In the genomic region with DNA sequence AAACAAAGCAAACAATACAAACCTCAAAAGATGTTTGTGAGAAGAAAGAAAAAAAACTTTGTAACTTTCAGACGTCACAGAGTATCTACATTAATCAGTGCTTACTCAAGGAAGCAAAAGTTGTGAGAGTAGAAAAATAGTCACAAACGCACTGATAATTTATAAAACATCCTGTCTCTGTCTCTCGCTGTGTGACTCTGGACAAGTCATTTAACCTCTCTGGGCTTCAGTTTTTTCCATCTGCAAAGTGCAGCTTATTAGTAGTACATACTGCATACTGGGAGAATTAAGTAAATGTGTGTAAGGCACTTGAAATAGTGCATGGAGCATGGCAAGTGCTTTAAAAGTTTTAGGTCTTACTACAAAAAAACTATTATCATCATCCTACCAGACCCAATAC, we compare ENCODE assay signal across 18 cellular contexts. TPM values are rescaled to one million over a fixed set of nuclear protein-coding genes. Genes with fewer than 3 reads are reported as not detected.
A peak's percentile ranks its signal among the peaks of the same experiment; 100 is the strongest.
DNase-seq lines count a peak whose midpoint lies in the region; ATAC-seq and TF ChIP-seq lines count a peak whose summit lies in the region.
"Had no signal": no experiment of that assay in that cellular context is flagged by ENCODE, and none has a peak within 500 bp of the region (broad histone marks: within the 10 kb centered on the region; RNA-seq: fewer than 3 reads in every experiment).

No MANE protein-coding gene starts in this region.

- H3K36me3 ChIP-seq in DOHH2 (ENCODE audit: control insufficient read depth, low read length), result no peaks in the 10 kb centered on the region
- H3K36me3 ChIP-seq: BE2C had no signal

- H3K9me3 Mint-ChIP-seq in activated naive CD4-positive, alpha-beta T cell treated with anti-CD3 and anti-CD28 coated beads, Interleukin-2, amount 50 U/mL, for 24 hours, result no peaks in the 10 kb centered on the region
- no peaks in the 10 kb centered on the region for H3K9me3 Mint-ChIP-seq in activated naive CD8-positive, alpha-beta T cell treated with anti-CD3 and anti-CD28 coated beads, Interleukin-2, amount 10 ng/mL, durations not matched to agents 7 days and 5 days
- no peaks in the 10 kb centered on the region for H3K9me3 Mint-ChIP-seq in natural killer cell treated with Interleukin-12 subunit alpha and Interleukin-12 subunit beta and Interleukin-15 and Interleukin-18, amount 100 ng/mL, for 72 hours
- H3K9me3 Mint-ChIP-seq: IgD-negative memory B cell had no signal

- H3K27me3 Mint-ChIP-seq in activated naive CD4-positive, alpha-beta T cell treated with anti-CD3 and anti-CD28 coated beads, Interleukin-2, amount 50 U/mL, for 24 hours, result no peaks in the 10 kb centered on the region
- H3K27me3 Mint-ChIP-seq in activated naive CD8-positive, alpha-beta T cell treated with anti-CD3 and anti-CD28 coated beads, Interleukin-2, amount 10 ng/mL, durations not matched to agents 7 days and 5 days, result no peaks in the 10 kb centered on the region
- no peaks in the 10 kb centered on the region for H3K27me3 Mint-ChIP-seq in natural killer cell treated with Interleukin-12 subunit alpha and Interleukin-12 subunit beta and Interleukin-15 and Interleukin-18, amount 100 ng/mL, for 72 hours

- H3K9me3 ChIP-seq in DOHH2 (ENCODE audit: control insufficient read depth, insufficient read depth, low read length), result no peaks in the 10 kb centered on the region
- H3K9me3 ChIP-seq: BE2C had no signal

- POLR2A ChIA-PET in activated naive CD8-positive, alpha-beta T cell treated with anti-CD3 and anti-CD28 coated beads, Interleukin-2, amount 10 ng/mL, durations not matched to agents 7 days and 5 days (lab: Charles Lee), result no interaction called here

- peaks cover 1% of the 10 kb centered on the region for H3K36me3 Mint-ChIP-seq in activated naive CD4-positive, alpha-beta T cell treated with anti-CD3 and anti-CD28 coated beads, Interleukin-2, amount 50 U/mL, for 24 hours
- peaks cover 4% of the 10 kb centered on the region for H3K36me3 Mint-ChIP-seq in activated naive CD8-positive, alpha-beta T cell treated with anti-CD3 and anti-CD28 coated beads, Interleukin-2, amount 10 ng/mL, durations not matched to agents 7 days and 5 days
- no peaks in the 10 kb centered on the region for H3K36me3 Mint-ChIP-seq in natural killer cell treated with Interleukin-12 subunit alpha and Interleukin-12 subunit beta and Interleukin-15 and Interleukin-18, amount 100 ng/mL, for 72 hours

- ATAC-seq in activated naive CD8-positive, alpha-beta T cell treated with anti-CD3 and anti-CD28 coated beads, Interleukin-2, amount 10 ng/mL, durations not matched to agents 7 days and 5 days (ENCODE audit: low read depth), result no peak
- no peak for ATAC-seq in natural killer cell treated with Interleukin-12 subunit alpha and Interleukin-12 subunit beta and Interleukin-15 and Interleukin-18, amount 100 ng/mL, for 72 hours
- ATAC-seq: HCT116 had no signal

- TF ChIP-seq CTCF in DOHH2 (IDR thresholded peaks at IDR 0.05; ENCODE audit: low read depth, low read length, poor library complexity, severe bottlenecking), result no peak

- peak overlapping the region; percentile 51 for H3K4me3 Mint-ChIP-seq in activated naive CD4-positive, alpha-beta T cell treated with anti-CD3 and anti-CD28 coated beads, Interleukin-2, amount 50 U/mL, for 24 hours
- peak overlapping the region; percentile 37 for H3K4me3 Mint-ChIP-seq in activated naive CD8-positive, alpha-beta T cell treated with anti-CD3 and anti-CD28 coated beads, Interleukin-2, amount 10 ng/mL, durations not matched to agents 7 days and 5 days
- peak overlapping the region; percentile 16 for H3K4me3 Mint-ChIP-seq in natural killer cell treated with Interleukin-12 subunit alpha and Interleukin-12 subunit beta and Interleukin-15 and Interleukin-18, amount 100 ng/mL, for 72 hours

- peaks cover 36% of the 10 kb centered on the region for H3K4me1 ChIP-seq in DOHH2 (ENCODE audit: control insufficient read depth, low read length)
- H3K4me1 ChIP-seq: BE2C had no signal

- H3F3A ChIP-seq in DOHH2 (ENCODE audit: control insufficient read depth, insufficient read depth), result no peaks in the 10 kb centered on the region

- peaks cover 80% of the 10 kb centered on the region for H3K79me2 ChIP-seq in DOHH2 (ENCODE audit: control insufficient read depth, low read length)

- 0 out of 2 replicates have a peak overlapping the region, but pooled peaks have one; percentile 16 for H3K4me2 ChIP-seq in DOHH2 (ENCODE audit: low read length)

- no peaks in the 10 kb centered on the region for H3K27me3 ChIP-seq in DOHH2 (ENCODE audit: control insufficient read depth, low read length)
- H3K27me3 ChIP-seq: BE2C, SJCRH30 had no signal

- peak overlapping the region; percentile 76 for H3K27ac Mint-ChIP-seq in activated naive CD4-positive, alpha-beta T cell treated with anti-CD3 and anti-CD28 coated beads, Interleukin-2, amount 50 U/mL, for 24 hours
- H3K27ac Mint-ChIP-seq in activated naive CD8-positive, alpha-beta T cell treated with anti-CD3 and anti-CD28 coated beads, Interleukin-2, amount 10 ng/mL, durations not matched to agents 7 days and 5 days, result no peak overlapping the region
- peak overlapping the region; percentile 27 to 34 for H3K27ac Mint-ChIP-seq in natural killer cell treated with Interleukin-12 subunit alpha and Interleukin-12 subunit beta and Interleukin-15 and Interleukin-18, amount 100 ng/mL, for 72 hours

- peaks cover 66% of the 10 kb centered on the region for H3K4me1 Mint-ChIP-seq in activated naive CD4-positive, alpha-beta T cell treated with anti-CD3 and anti-CD28 coated beads, Interleukin-2, amount 50 U/mL, for 24 hours
- peaks cover 54% of the 10 kb centered on the region for H3K4me1 Mint-ChIP-seq in activated naive CD8-positive, alpha-beta T cell treated with anti-CD3 and anti-CD28 coated beads, Interleukin-2, amount 10 ng/mL, durations not matched to agents 7 days and 5 days
- H3K4me1 Mint-ChIP-seq in natural killer cell treated with Interleukin-12 subunit alpha and Interleukin-12 subunit beta and Interleukin-15 and Interleukin-18, amount 100 ng/mL, for 72 hours (ENCODE audit: low read depth in 2 of 2), result peaks cover 34 to 53% of the 10 kb centered on the region in 2 donors

- H3K9me2 ChIP-seq in DOHH2 (replicated peaks; ENCODE audit: control insufficient read depth, low read length), result no peaks in the 10 kb centered on the region

- H3K4me3 ChIP-seq in DOHH2 (ENCODE audit: low read length), result no peak overlapping the region
- H3K4me3 ChIP-seq: SJCRH30 had no signal

- DNase-seq in activated naive CD4-positive, alpha-beta T cell (lab: John Stamatoyannopoulos, UW), result no peak
- no peak for DNase-seq in activated naive CD8-positive, alpha-beta T cell treated with anti-CD3 and anti-CD28 coated beads, Interleukin-2, amount 10 ng/mL, durations not matched to agents 7 days and 5 days
- DNase-seq in natural killer cell treated with Interleukin-12 subunit alpha and Interleukin-12 subunit beta and Interleukin-15 and Interleukin-18, amount 100 ng/mL, for 72 hours (ENCODE audit: low spot score), result no peak
- DNase-seq in NCI-H146 treated with DMSO at 0.1 percent for 48 hours (lab: John Stamatoyannopoulos, UW; ENCODE audit: unreplicated experiment), result no peak
- DNase-seq in NCI-H2081 (lab: John Stamatoyannopoulos, UW), result no peak
- no peak for DNase-seq in islet precursor cell
- DNase-seq: BE2C, COR-L47, NCI-H1436 treated with DMSO at 0.1 percent for 48 hours, NCI-H2107, NCI-H226, NCI-H526 treated with DMSO at 0.1 percent for 48 hours, RPMI8226, SJCRH30 had no signal

- no peak overlapping the region for H3K27ac ChIP-seq in DOHH2 (ENCODE audit: low read depth, low read length)
- H3K27ac ChIP-seq: SJCRH30 had no signal

- H4K20me1 ChIP-seq in DOHH2 (ENCODE audit: control insufficient read depth, insufficient read depth, low read depth, low read length), result peaks cover 16% of the 10 kb centered on the region

RNA-seq across cellular contexts. Expression of gene ARHGAP12, which starts 3.8 kb away (rescaled TPM):
- total RNA-seq in activated naive CD8-positive, alpha-beta T cell treated with anti-CD3 and anti-CD28 coated beads, Interleukin-2, amount 10 ng/mL, durations not matched to agents 7 days and 5 days, result 10 to 100 TPM; 15.0 to 15.9 TPM
- 1 to 10 TPM; 4.5 to 5.3 TPM for total RNA-seq in natural killer cell treated with Interleukin-12 subunit alpha and Interleukin-12 subunit beta and Interleukin-15 and Interleukin-18, amount 100 ng/mL, for 72 hours
